ENCODE assay signal across 10 cellular contexts in the genomic region with DNA sequence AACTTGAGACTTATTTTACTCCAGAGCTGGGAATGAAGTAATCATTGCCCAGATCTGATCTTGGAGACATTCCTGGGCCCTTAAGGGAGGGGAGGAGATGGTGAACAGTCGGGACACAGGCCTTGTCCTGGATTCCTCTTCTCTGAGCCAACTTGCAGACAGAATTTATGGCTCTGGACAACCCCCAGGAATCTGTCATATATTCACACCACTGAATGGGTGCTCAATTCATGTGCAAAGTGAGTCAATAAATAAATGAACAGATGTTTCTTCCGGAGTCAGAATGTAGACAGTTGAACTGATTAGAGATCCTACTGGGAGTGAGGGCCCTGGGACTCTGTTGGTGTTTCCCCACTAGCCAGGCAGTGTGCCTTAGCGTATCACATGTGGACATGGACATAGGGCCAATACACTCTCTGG. TPM values are rescaled to one million over a fixed set of nuclear protein-coding genes. Genes with fewer than 3 reads are reported as not detected.
DNase-seq lines count a peak whose midpoint lies in the region; ATAC-seq and TF ChIP-seq lines count a peak whose summit lies in the region.
"Had no signal": no experiment of that assay in that cellular context is flagged by ENCODE, and none has a peak within 500 bp of the region (broad histone marks: within the 10 kb centered on the region; RNA-seq: fewer than 3 reads in every experiment).

No MANE protein-coding gene starts in this region.

- no peak for TF ChIP-seq CTCF in SK-N-SH (IDR thresholded peaks at IDR 0.05)
- TF ChIP-seq CTCF in tibial artery (IDR thresholded peaks at IDR 0.05): no peak

- H3K4me2 ChIP-seq in SK-N-SH: peak overlapping the region; percentile 87

- peaks cover 35% of the 10 kb centered on the region for H3F3A ChIP-seq in SK-N-SH (replicated peaks; ENCODE audit: insufficient read depth)

- peaks cover 68% of the 10 kb centered on the region for H3K79me2 ChIP-seq in SK-N-SH (ENCODE audit: insufficient read depth)

- H3K36me3 ChIP-seq in SK-N-SH (replicated peaks in 1 of 2; ENCODE audit: control insufficient read depth in 1 of 2, insufficient read depth in 2 of 2, low read length in 1 of 2): no peaks in the 10 kb centered on the region
- H3K36me3 ChIP-seq in tibial artery: no peaks in the 10 kb centered on the region
- H3K36me3 ChIP-seq: neutrophil had no signal

- TF ChIP-seq RAD21 in SK-N-SH (IDR thresholded peaks at IDR 0.05; ENCODE audit: low read length): no peak

- TF ChIP-seq EP300 in SK-N-SH (IDR thresholded peaks at IDR 0.05; ENCODE audit: borderline replicate concordance in 1 of 2, low read depth in 1 of 2, low read length in 1 of 2): peak in 1 of 2 experiments; percentile 93; a peak in 2 of 4 replicates

- no peak for ATAC-seq in GM21423 (IDR thresholded peaks at IDR 0.05; ENCODE audit: unreplicated experiment)
- ATAC-seq: T-cell had no signal

- peak overlapping the region; percentile 87; the same call in 1 of the 2 replicates for H3K9ac ChIP-seq in SK-N-SH

- POLR2A ChIA-PET in SK-N-SH (lab: Yijun Ruan, JAX): no interaction called here

- H3K9me3 ChIP-seq in SK-N-SH: no peaks in the 10 kb centered on the region
- H3K9me3 ChIP-seq in tibial artery: no peaks in the 10 kb centered on the region
- H3K9me3 ChIP-seq: neutrophil had no signal

- DNase-seq in HK-2 (ENCODE audit: unreplicated experiment) (peak; percentile 64), SK-N-SH (no peak), hepatic stellate cell (ENCODE audit: low spot score) (peak; percentile 78), tibial artery (no peak), HPDE6-E6E7 (ENCODE audit: extremely low spot score) (no peak), NCI-H2107 (lab: John Stamatoyannopoulos, UW) (no peak)
- DNase-seq: activated gamma-delta T cell, T-cell had no signal

- no peaks in the 10 kb centered on the region for H3K27me3 ChIP-seq in SK-N-SH (ENCODE audit: insufficient read depth)
- H3K27me3 ChIP-seq in tibial artery: no peaks in the 10 kb centered on the region

- CTCF ChIA-PET in SK-N-SH (lab: Yijun Ruan, JAX): interaction anchor here (2.9 kb wide), 1 partner anchor 51 kb away, joined by 9 read pairs; no protein-coding TSS in a partner anchor

- H3K4me3 ChIP-seq in SK-N-SH (ENCODE audit: low read depth in 2 of 2, low read length in 1 of 2) (peak overlapping the region; percentile 3 to 85; a peak in 3 of 4 replicates), tibial artery (no peak overlapping the region)

- H4K20me1 ChIP-seq in SK-N-SH (ENCODE audit: insufficient read depth): 0 out of 2 replicates have a peak, but pooled peaks cover 6% of the 10 kb centered on the region

- intact Hi-C loops in tibial artery (cut with DNase I; ENCODE audit: low total_unique reads): no loop called here

- H3K4me1 ChIP-seq in SK-N-SH (ENCODE audit: control insufficient read depth in 1 of 2, insufficient read depth in 2 of 2, low read depth in 1 of 2, low read length in 1 of 2) (peaks cover 25 to 44% of the 10 kb centered on the region in 2 experiments; a peak in 3 of 4 replicates), tibial artery (peaks cover 0 to 48% (median 34%) of the 10 kb centered on the region in 4 donors)

- WGBS in SK-N-SH (ENCODE audit: low lambda C conversion rate): 39% methylated on average over 3 of the region's 3 CpGs

- H2AFZ ChIP-seq in SK-N-SH (ENCODE audit: low read depth): no peak overlapping the region

- H3K27ac ChIP-seq in SK-N-SH (ENCODE audit: low read depth in 2 of 2, low read length in 1 of 2) (peak overlapping the region; percentile 58 to 83; a peak in 3 of 4 replicates), tibial artery (peak overlapping the region; percentile 28 to 79)
- H3K27ac ChIP-seq: neutrophil had no signal

- H3K9me2 ChIP-seq in SK-N-SH: no peaks in the 10 kb centered on the region

TF ChIP-seq in SK-N-SH, 30 proteins besides CTCF, POLR2A, EP300 and RAD21 (continues in another document):
- peak; percentile 89 for TF ChIP-seq JUND (IDR thresholded peaks at IDR 0.05)
- TF ChIP-seq CHD2 (IDR thresholded peaks at IDR 0.05; ENCODE audit: low read length, partially characterized antibody): no peak
- TF ChIP-seq FOSL2 (IDR thresholded peaks at IDR 0.05; ENCODE audit: borderline replicate concordance, low read depth): peak; percentile 67
- no peak for TF ChIP-seq NRF1 (IDR thresholded peaks at IDR 0.05; ENCODE audit: low read depth, low read length)
- peak; percentile 31; the same call in 1 of the 2 replicates for TF ChIP-seq ELF1 (IDR thresholded peaks at IDR 0.05)
- peak; percentile 96 for TF ChIP-seq NFIC (IDR thresholded peaks at IDR 0.05; ENCODE audit: borderline replicate concordance)
- TF ChIP-seq MXI1 (IDR thresholded peaks at IDR 0.05; ENCODE audit: low read depth, low read length): no peak
- no peak for TF ChIP-seq GATA2 (CRISPR knock-in tag; IDR thresholded peaks at IDR 0.05)
- TF ChIP-seq TEAD4 (IDR thresholded peaks at IDR 0.05; ENCODE audit: borderline replicate concordance, insufficient read depth): peak; percentile 88
- TF ChIP-seq YY1 (IDR thresholded peaks at IDR 0.05; ENCODE audit: low read depth): no peak
- no peak for TF ChIP-seq RCOR1 (IDR thresholded peaks at IDR 0.05; ENCODE audit: low read length)
- peak; percentile 81 for TF ChIP-seq MAX (IDR thresholded peaks at IDR 0.05; ENCODE audit: low read depth)
- peak; percentile 96 for TF ChIP-seq TCF12 (IDR thresholded peaks at IDR 0.05)
- TF ChIP-seq EZH2phosphoT487 (IDR thresholded peaks at IDR 0.05; ENCODE audit: borderline replicate concordance, low read depth): no peak
- no peak for TF ChIP-seq IRF3 (IDR thresholded peaks at IDR 0.05; ENCODE audit: low read depth, low read length)
- TF ChIP-seq FOXM1 (IDR thresholded peaks at IDR 0.05; ENCODE audit: low read depth): peak; percentile 44; the same call in 1 of the 2 replicates
- peak; percentile 63; the same call in 1 of the 2 replicates for TF ChIP-seq POLR2AphosphoS5 (IDR thresholded peaks at IDR 0.05; ENCODE audit: low read depth, low read length)
- no peak for TF ChIP-seq REST (IDR thresholded peaks at IDR 0.05; ENCODE audit: low read depth, low read length)
- no peak for TF ChIP-seq SMC3 (IDR thresholded peaks at IDR 0.05; ENCODE audit: low read depth, low read length)
- TF ChIP-seq GABPA (IDR thresholded peaks at IDR 0.05; ENCODE audit: low read depth): no peak
- TF ChIP-seq, protein P1, sequence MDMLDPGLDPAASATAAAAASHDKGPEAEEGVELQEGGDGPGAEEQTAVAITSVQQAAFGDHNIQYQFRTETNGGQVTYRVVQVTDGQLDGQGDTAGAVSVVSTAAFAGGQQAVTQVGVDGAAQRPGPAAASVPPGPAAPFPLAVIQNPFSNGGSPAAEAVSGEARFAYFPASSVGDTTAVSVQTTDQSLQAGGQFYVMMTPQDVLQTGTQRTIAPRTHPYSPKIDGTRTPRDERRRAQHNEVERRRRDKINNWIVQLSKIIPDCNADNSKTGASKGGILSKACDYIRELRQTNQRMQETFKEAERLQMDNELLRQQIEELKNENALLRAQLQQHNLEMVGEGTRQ (IDR thresholded peaks at IDR 0.05; ENCODE audit: borderline replicate concordance, low read depth, low read length): no peak
- TF ChIP-seq RFX5 (IDR thresholded peaks at IDR 0.05; ENCODE audit: low read length): no peak

RNA-seq across cellular contexts. Expression of gene TUFT1, which starts 2.6 kb away (rescaled TPM):
- 20.6 and 27.9 TPM in 2 replicates for polyA plus RNA-seq in SK-N-SH (2012; rRNA removed)
- 21.1 and 22.1 TPM in 2 replicates for polyA plus RNA-seq in SK-N-SH (2012; cell fraction: cytosol; rRNA removed)
- 28.8 and 43.7 TPM in 2 replicates for polyA plus RNA-seq in SK-N-SH (2012; cell fraction: nucleus; rRNA removed)

RNA-seq across cellular contexts. Expression of gene CGN, which starts 31.5 kb away (rescaled TPM):
- 0.36 and 0.44 TPM in 2 replicates for polyA plus RNA-seq in SK-N-SH (2012; rRNA removed)
- polyA plus RNA-seq in SK-N-SH (2012; cell fraction: cytosol; rRNA removed): 0.12 and 0.64 TPM in 2 replicates
- 1.4 and 1.5 TPM in 2 replicates for polyA plus RNA-seq in SK-N-SH (2012; cell fraction: nucleus; rRNA removed)

Comparison
In these comparisons a context has a peak if more than half of its experiments do, and no peak if none do; other contexts are left out.
1. DNase-seq: peak in HK-2 (single experiment) and hepatic stellate cell (single experiment); none in SK-N-SH (single experiment), tibial artery (0 of 2), HPDE6-E6E7 (single experiment) and NCI-H2107 (single experiment).
2. H3K4me3 ChIP-seq: peak in SK-N-SH (2 of 2); none in tibial artery (0 of 2).